20 cellular contexts compared by ENCODE assay signal in genomic region chr2:100962366-100963025, GRCh38.
"Had no signal": no experiment of that assay in that cellular context is flagged by ENCODE, and none has a peak within 500 bp of the region (broad histone marks: within the 10 kb centered on the region; RNA-seq: fewer than 3 reads in every experiment).

No MANE protein-coding gene starts in this region.

- H2AFZ ChIP-seq: neural progenitor cell had no signal

- H3K4me2 ChIP-seq: neural progenitor cell had no signal

- H3K4me3 ChIP-seq: colonic mucosa, esophagus squamous epithelium, gastroesophageal sphincter, neural progenitor cell, pancreas, prostate gland, skin epidermis had no signal

- ATAC-seq: left colon; naive thymus-derived CD8-positive, alpha-beta T cell; pancreas; sciatic nerve had no signal

- FAIRE-seq: keratinocyte, pancreas, urothelium cell line had no signal

- H3K27ac ChIP-seq: colonic mucosa, esophagus squamous epithelium, gastroesophageal sphincter, neural progenitor cell, pancreas, prostate gland, skin epidermis had no signal

- DNase-seq: colonic mucosa; dermis blood vessel endothelial cell; esophagus squamous epithelium; glutamatergic neuron; immature natural killer cell; left colon; mammary epithelial cell; naive thymus-derived CD8-positive, alpha-beta T cell; occipital lobe; pancreas; stimulated activated CD4-positive, alpha-beta T cell treated with anti-CD3 and anti-CD28 coated beads, Interleukin-12 subunit alpha, Interleukin-12 subunit beta, amount 100 ng/mL, for 4 hours; stimulated activated naive CD4-positive, alpha-beta T cell treated with Interleukin-2 at 50 U/mL for 16 hours; trophoblast cell had no signal

- H3K27me3 ChIP-seq: colonic mucosa, esophagus squamous epithelium, gastroesophageal sphincter, neural progenitor cell, pancreas had no signal

- H3K4me1 ChIP-seq: colonic mucosa, neural progenitor cell, prostate gland had no signal

- H3K36me3 ChIP-seq: colonic mucosa, neural progenitor cell, prostate gland had no signal

- H3K9ac ChIP-seq: neural progenitor cell had no signal

- H3K9me3 ChIP-seq: colonic mucosa, esophagus squamous epithelium, gastroesophageal sphincter, pancreas, prostate gland had no signal
